In genomic region chr18:75208055-75208835, GRCh38 we compare ENCODE assay signal across 1 cellular context.
TF ChIP-seq lines count a peak whose summit lies in the region.

No MANE protein-coding gene starts in this region.

TF ChIP-seq in HEK293, 187 proteins besides CTCF, POLR2A, EP300 and RAD21 (continued from another document):
- peak; percentile 62 for TF ChIP-seq SCRT2 (tag by site-specific recombination; IDR thresholded peaks at IDR 0.05)
- TF ChIP-seq ZBTB20 (tag by site-specific recombination; IDR thresholded peaks at IDR 0.05), result peak; percentile 49; the same call in 1 of the 2 replicates
- no peak for TF ChIP-seq ZNF311 (tag by site-specific recombination; IDR thresholded peaks at IDR 0.05; ENCODE audit: borderline replicate concordance)
- 0 out of 2 replicates have a peak, but pooled peaks have one; percentile 49 for TF ChIP-seq ZNF18 (tag by site-specific recombination; IDR thresholded peaks at IDR 0.05)
- TF ChIP-seq ZNF561 (tag by site-specific recombination; IDR thresholded peaks at IDR 0.05; ENCODE audit: borderline replicate concordance), result no peak
- TF ChIP-seq OSR2 (tag by site-specific recombination; IDR thresholded peaks at IDR 0.05), result no peak
- TF ChIP-seq ZNF133 (tag by site-specific recombination; IDR thresholded peaks at IDR 0.05), result no peak
- peak; percentile 46; the same call in 1 of the 2 replicates for TF ChIP-seq ZNF76 (tag by site-specific recombination; IDR thresholded peaks at IDR 0.05; ENCODE audit: borderline replicate concordance, low read depth)
- TF ChIP-seq AEBP2 (tag by site-specific recombination; IDR thresholded peaks at IDR 0.05; ENCODE audit: borderline replicate concordance), result no peak
- no peak for TF ChIP-seq KLF7 (tag by site-specific recombination; IDR thresholded peaks at IDR 0.05; ENCODE audit: borderline replicate concordance)
- peak; percentile 69 for TF ChIP-seq ZFHX2 (tag by site-specific recombination; conservative IDR thresholded peaks at IDR 0.05)
- TF ChIP-seq BCL6B (tag by site-specific recombination; IDR thresholded peaks at IDR 0.05), result no peak
- peak; percentile 82 for TF ChIP-seq ZNF335 (tag by site-specific recombination; conservative IDR thresholded peaks at IDR 0.05)
- TF ChIP-seq ZSCAN4 (tag by site-specific recombination; IDR thresholded peaks at IDR 0.05), result peak; percentile 34; the same call in 1 of the 2 replicates
- TF ChIP-seq ZNF777 (tag by site-specific recombination; IDR thresholded peaks at IDR 0.05; ENCODE audit: borderline replicate concordance), result peak; percentile 55; the same call in 1 of the 2 replicates
- 0 out of 2 replicates have a peak, but pooled peaks have one; percentile 28 for TF ChIP-seq KLF16 (tag by site-specific recombination; IDR thresholded peaks at IDR 0.05)
- 0 out of 2 replicates have a peak, but pooled peaks have one; percentile 29 for TF ChIP-seq SP7 (tag by site-specific recombination; IDR thresholded peaks at IDR 0.05)
- TF ChIP-seq ZNF510 (tag by site-specific recombination; IDR thresholded peaks at IDR 0.05; ENCODE audit: insufficient replicate concordance), result no peak
- TF ChIP-seq ZNF184 (tag by site-specific recombination; IDR thresholded peaks at IDR 0.05), result no peak
- peak; percentile 33 for TF ChIP-seq ZNF600 (tag by site-specific recombination; IDR thresholded peaks at IDR 0.05)
- TF ChIP-seq ZBTB10 (tag by site-specific recombination; IDR thresholded peaks at IDR 0.05), result 0 out of 2 replicates have a peak, but pooled peaks have one; percentile 34
- peak; percentile 61 for TF ChIP-seq ZBTB26 (tag by site-specific recombination; optimal IDR thresholded peaks at IDR 0.05)
- TF ChIP-seq ZNF398 (tag by site-specific recombination; IDR thresholded peaks at IDR 0.05), result peak; percentile 68
- TF ChIP-seq FEZF1 (tag by site-specific recombination; IDR thresholded peaks at IDR 0.05), result no peak
- no peak for TF ChIP-seq ZNF48 (tag by site-specific recombination; IDR thresholded peaks at IDR 0.05)
- no peak for TF ChIP-seq ZNF157 (tag by site-specific recombination; IDR thresholded peaks at IDR 0.05)
- 0 out of 2 replicates have a peak, but pooled peaks have one; percentile 13 for TF ChIP-seq ZNF629 (tag by site-specific recombination; IDR thresholded peaks at IDR 0.05)
- TF ChIP-seq HIC1 (tag by site-specific recombination; IDR thresholded peaks at IDR 0.05), result peak; percentile 31; the same call in 1 of the 2 replicates
- peak; percentile 53; the same call in 1 of the 2 replicates for TF ChIP-seq KLF9 (tag by site-specific recombination; IDR thresholded peaks at IDR 0.05; ENCODE audit: low read depth)
- TF ChIP-seq ZNF692 (tag by site-specific recombination; IDR thresholded peaks at IDR 0.05), result peak; percentile 70
- no peak for TF ChIP-seq ZNF211 (tag by site-specific recombination; IDR thresholded peaks at IDR 0.05; ENCODE audit: low read depth)
- peak; percentile 29; the same call in 1 of the 2 replicates for TF ChIP-seq ZNF391 (tag by site-specific recombination; IDR thresholded peaks at IDR 0.05; ENCODE audit: borderline replicate concordance, low read depth)
- peak; percentile 39 for TF ChIP-seq PATZ1 (tag by site-specific recombination; IDR thresholded peaks at IDR 0.05)
- TF ChIP-seq ZNF169 (tag by site-specific recombination; IDR thresholded peaks at IDR 0.05), result no peak
- peak; percentile 57 for TF ChIP-seq ZIC2 (tag by site-specific recombination; IDR thresholded peaks at IDR 0.05)
- TF ChIP-seq EGR2 (tag by site-specific recombination; IDR thresholded peaks at IDR 0.05; ENCODE audit: low read depth), result no peak; the same call in 1 of the 2 replicates
- TF ChIP-seq ZEB2 (tag by site-specific recombination; IDR thresholded peaks at IDR 0.05), result 0 out of 2 replicates have a peak, but pooled peaks have one; percentile 26
- TF ChIP-seq ZNF701 (tag by site-specific recombination; IDR thresholded peaks at IDR 0.05), result no peak
- no peak for TF ChIP-seq ZNF274 (IDR thresholded peaks at IDR 0.05; ENCODE audit: low read length)
- no peak for TF ChIP-seq ZNF274 (tag by site-specific recombination; IDR thresholded peaks at IDR 0.05; ENCODE audit: borderline replicate concordance)
- no peak for TF ChIP-seq ZNF266 (tag by site-specific recombination; IDR thresholded peaks at IDR 0.05; ENCODE audit: low read depth)
TF ChIP-seq in HEK293: peak in this region for 33.
